ENCODE assay signal across 12 cellular contexts in the genomic region with DNA sequence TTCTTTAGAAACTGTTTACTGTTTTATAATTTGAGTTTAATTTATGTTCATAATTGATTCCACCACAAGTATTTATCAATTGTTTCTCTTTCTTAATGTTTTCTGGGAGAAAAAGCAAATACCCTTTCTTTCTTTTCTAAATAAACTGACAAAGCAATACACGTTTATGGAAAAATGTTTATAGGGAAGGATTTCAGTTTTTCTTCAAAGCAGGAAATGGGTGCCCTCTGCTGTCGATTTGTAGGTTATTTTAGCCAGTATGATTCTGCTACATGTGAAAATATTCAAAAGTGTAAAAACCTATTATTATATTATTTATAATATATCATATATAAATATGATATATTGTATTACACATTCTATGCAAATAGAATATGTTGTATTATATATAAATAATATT.
DNase-seq lines count a peak whose midpoint lies in the region; ATAC-seq and FAIRE-seq lines count a peak whose summit lies in the region.
"Had no signal": no experiment of that assay in that cellular context is flagged by ENCODE, and none has a peak within 500 bp of the region (broad histone marks: within the 10 kb centered on the region; RNA-seq: fewer than 3 reads in every experiment).

No MANE protein-coding gene starts in this region.

- no peak overlapping the region for H3K9ac ChIP-seq in SK-N-MC (ENCODE audit: insufficient read length)

- H3K36me3 ChIP-seq in SK-N-MC (ENCODE audit: insufficient read depth, low read length), result no peaks in the 10 kb centered on the region

- DNase-seq in ACHN (peak; percentile 54), HTR-8/SVneo (ENCODE audit: insufficient read length, low spot score) (peak; percentile 2), SK-N-MC (ENCODE audit: low read depth, low spot score) (peak; percentile 24), inferior parietal cortex (ENCODE audit: extremely low spot score) (peak; percentile 42), GF-D8 (lab: John Stamatoyannopoulos, UW) (no peak), activated gamma-delta T cell (lab: John Stamatoyannopoulos, UW) (no peak)
- DNase-seq in stimulated activated CD4-positive, alpha-beta T cell treated with anti-CD3 and anti-CD28 coated beads, Interleukin-1b, Interleukin-23, amount 100 ng/mL, for 48 hours, result no peak
- DNase-seq: activated CD4-positive, alpha-beta T cell treated with anti-CD3 and anti-CD28 coated beads, Interleukin-2, amount 50 U/mL, for 4 hours; EL; GOT3; stimulated activated naive B cell treated with anti-CD40 and anti-IgM and Interleukin-4, amounts not matched to agents 10 μg/mL and 1 μg/mL and 100 μg/mL, for 72 hours had no signal

- H3K4me3 ChIP-seq in SK-N-MC, result no peak overlapping the region

- in situ Hi-C loops in ACHN (cut with HindIII; ENCODE audit: low pct_ligation_motif_present, low pct_unique_long_range_greater_than_20kb, low sequenced_read_pairs), result loop anchor here (25.0 kb wide), 1 partner anchor 1177 kb away; no protein-coding TSS in a partner anchor

- no peak for FAIRE-seq in HTR-8/SVneo (lab: Jason Lieb, UNC)

- no peaks in the 10 kb centered on the region for H3K9me3 ChIP-seq in SK-N-MC (ENCODE audit: low read depth, low read length)

- H3K27ac ChIP-seq in SK-N-MC, result no peak overlapping the region

- no peak for ATAC-seq in HG02884 (IDR thresholded peaks at IDR 0.05; ENCODE audit: unreplicated experiment)
- ATAC-seq: stimulated activated naive B cell treated with anti-CD40 and anti-IgM and Interleukin-4, amounts not matched to agents 10 μg/mL and 1 μg/mL and 100 μg/mL, for 72 hours had no signal

Comparison
In these comparisons a context has a peak if more than half of its experiments do, and no peak if none do; other contexts are left out.
1. DNase-seq: peak in ACHN (single experiment), HTR-8/SVneo (single experiment), SK-N-MC (single experiment) and inferior parietal cortex (single experiment); none in stimulated activated CD4-positive, alpha-beta T cell treated with anti-CD3 and anti-CD28 coated beads, Interleukin-1b, Interleukin-23, amount 100 ng/mL, for 48 hours (single experiment), GF-D8 (single experiment) and activated gamma-delta T cell (single experiment).